8 cellular contexts compared by ENCODE assay signal in the genomic region with DNA sequence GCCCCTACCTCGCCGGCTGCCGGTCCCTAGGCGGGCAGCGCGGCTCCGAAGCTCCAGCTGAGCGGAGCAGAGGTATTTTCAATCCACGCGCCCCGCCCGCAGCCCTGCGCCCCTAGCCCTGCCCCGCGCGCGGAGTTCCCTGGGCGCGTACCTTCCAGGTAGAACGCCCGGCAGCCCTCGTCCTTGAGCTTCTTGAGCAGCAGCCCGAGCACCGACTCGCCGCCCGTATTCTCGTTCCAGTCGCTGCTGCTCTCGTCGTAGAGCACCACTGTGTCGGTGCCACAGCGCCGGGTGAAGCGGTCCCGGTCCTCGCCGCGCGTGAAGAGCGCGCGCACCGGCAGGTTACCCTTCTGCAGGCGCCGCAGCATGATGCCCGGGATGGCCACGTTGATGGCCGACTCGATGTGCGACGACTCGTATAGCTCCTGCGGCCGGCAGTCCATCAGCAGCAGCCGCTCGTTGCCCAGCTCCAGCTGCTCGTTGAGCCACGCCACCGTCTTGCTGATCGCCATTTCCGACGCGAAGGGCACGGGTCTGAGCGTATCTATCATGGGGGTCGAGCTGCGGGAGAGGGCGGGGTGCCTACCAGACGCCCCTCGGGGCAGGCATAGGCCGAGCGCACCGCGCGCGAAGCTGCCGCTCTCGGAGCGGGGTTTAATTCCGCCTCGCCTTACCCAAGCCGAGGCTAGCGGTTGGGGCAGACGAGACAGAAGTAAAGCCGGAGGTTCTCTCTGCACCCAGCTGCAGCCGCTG. TPM values are rescaled to one million over a fixed set of nuclear protein-coding genes. Genes with fewer than 3 reads are reported as not detected.
DNase-seq lines count a peak whose midpoint lies in the region; ATAC-seq and TF ChIP-seq lines count a peak whose summit lies in the region.

No MANE protein-coding gene starts in this region.

- H3K36me3 Mint-ChIP-seq in central memory CD8-positive, alpha-beta T cell (ENCODE audit: insufficient read depth): peaks cover 17% of the 10 kb centered on the region
- H3K36me3 Mint-ChIP-seq in stimulated activated naive B cell treated with anti-CD40 and anti-IgM and Interleukin-4, amounts not matched to agents 10 μg/mL and 1 μg/mL and 100 μg/mL, for 72 hours: peaks cover 2 to 5% of the 10 kb centered on the region in 2 donors

- intact Hi-C loops in right lobe of liver (cut with DNase I): loop anchor here in 1 of 2 donors (5.0 kb wide), 1 partner anchor 184 kb away; no protein-coding TSS in a partner anchor

- no peaks in the 10 kb centered on the region for H3K27me3 ChIP-seq in right lobe of liver

- TF ChIP-seq POLR2A in right lobe of liver (IDR thresholded peaks at IDR 0.05): no peak

- WGBS in right lobe of liver (ENCODE audit: insufficient coverage, low coverage, low lambda C conversion rate, missing lambda C conversion rate): 0% methylated on average over 11 of the region's 87 CpGs

- DNase-seq in NCI-H2227 (lab: John Stamatoyannopoulos, UW; ENCODE audit: unreplicated experiment) (peak; percentile 77), NCI-H2227 treated with DMSO at 0.1 percent for 48 hours (lab: John Stamatoyannopoulos, UW) (no peak), right lobe of liver (peak; percentile 55 to 70 (median 62)), NCI-H2196 (lab: John Stamatoyannopoulos, UW; ENCODE audit: unreplicated experiment) (no peak)
- DNase-seq in central memory CD8-positive, alpha-beta T cell (ENCODE audit: low spot score in 2 of 2): peak in 1 of 2 donors; percentile 24
- no peak for DNase-seq in stimulated activated naive B cell treated with anti-CD40 and anti-IgM and Interleukin-4, amounts not matched to agents 10 μg/mL and 1 μg/mL and 100 μg/mL, for 72 hours

- peak overlapping the region; percentile 87 to 88 (median 88) for H3K4me3 ChIP-seq in right lobe of liver

- peaks cover 0 to 39% (median 16%) of the 10 kb centered on the region in 4 donors for H3K4me1 ChIP-seq in right lobe of liver

- peak overlapping the region; percentile 89 for H3K27ac Mint-ChIP-seq in central memory CD8-positive, alpha-beta T cell (ENCODE audit: low read depth)
- peak overlapping the region; percentile 91 for H3K27ac Mint-ChIP-seq in stimulated activated naive B cell treated with anti-CD40 and anti-IgM and Interleukin-4, amounts not matched to agents 10 μg/mL and 1 μg/mL and 100 μg/mL, for 72 hours

- peaks cover 0 to 12% (median 0%) of the 10 kb centered on the region in 4 donors for H3K36me3 ChIP-seq in right lobe of liver

- no peaks in the 10 kb centered on the region for H3K9me3 Mint-ChIP-seq in central memory CD8-positive, alpha-beta T cell
- H3K9me3 Mint-ChIP-seq in stimulated activated naive B cell treated with anti-CD40 and anti-IgM and Interleukin-4, amounts not matched to agents 10 μg/mL and 1 μg/mL and 100 μg/mL, for 72 hours: no peaks in the 10 kb centered on the region

- H3K27ac ChIP-seq in VCaP: peak overlapping the region; percentile 98
- peak overlapping the region; percentile 95 to 99 (median 98) for H3K27ac ChIP-seq in right lobe of liver

- H3K4me3 Mint-ChIP-seq in central memory CD8-positive, alpha-beta T cell: peak overlapping the region; percentile 81
- peak overlapping the region; percentile 98 to 100 for H3K4me3 Mint-ChIP-seq in stimulated activated naive B cell treated with anti-CD40 and anti-IgM and Interleukin-4, amounts not matched to agents 10 μg/mL and 1 μg/mL and 100 μg/mL, for 72 hours

- no peak for TF ChIP-seq CTCF in VCaP (conservative IDR thresholded peaks at IDR 0.05)
- TF ChIP-seq CTCF in right lobe of liver (IDR thresholded peaks at IDR 0.05): no peak

- no peaks in the 10 kb centered on the region for H3K9me3 ChIP-seq in right lobe of liver

- no peaks in the 10 kb centered on the region for H3K27me3 Mint-ChIP-seq in central memory CD8-positive, alpha-beta T cell
- H3K27me3 Mint-ChIP-seq in stimulated activated naive B cell treated with anti-CD40 and anti-IgM and Interleukin-4, amounts not matched to agents 10 μg/mL and 1 μg/mL and 100 μg/mL, for 72 hours: no peaks in the 10 kb centered on the region

- peak; percentile 27 for ATAC-seq in HG03520 (IDR thresholded peaks at IDR 0.05; ENCODE audit: unreplicated experiment)
- peak; percentile 31 for ATAC-seq in central memory CD8-positive, alpha-beta T cell (replicated peaks; ENCODE audit: extremely low read depth, poor library complexity, severe bottlenecking)
- peak in 3 of 4 donors; percentile 0 for ATAC-seq in right lobe of liver
- peak; percentile 25 to 29 for ATAC-seq in stimulated activated naive B cell treated with anti-CD40 and anti-IgM and Interleukin-4, amounts not matched to agents 10 μg/mL and 1 μg/mL and 100 μg/mL, for 72 hours (replicated peaks)

- peaks cover 53% of the 10 kb centered on the region for H3K4me1 Mint-ChIP-seq in central memory CD8-positive, alpha-beta T cell
- H3K4me1 Mint-ChIP-seq in stimulated activated naive B cell treated with anti-CD40 and anti-IgM and Interleukin-4, amounts not matched to agents 10 μg/mL and 1 μg/mL and 100 μg/mL, for 72 hours: peaks cover 50 to 71% of the 10 kb centered on the region in 2 donors

RNA-seq across cellular contexts. Expression of a gene that starts 0.6 kb away (rescaled TPM):
- 100 to 1,000 TPM in 2 of 6 experiments, 10 to 100 TPM in 4; 24.3 to 139 (median 50.4) TPM for total RNA-seq in right lobe of liver

Comparison
In these comparisons a context has a peak if more than half of its experiments do, and no peak if none do; other contexts are left out.
1. DNase-seq: peak in NCI-H2227 (single experiment) and right lobe of liver (3 of 3); none in NCI-H2227 treated with DMSO at 0.1 percent for 48 hours (single experiment), stimulated activated naive B cell treated with anti-CD40 and anti-IgM and Interleukin-4, amounts not matched to agents 10 μg/mL and 1 μg/mL and 100 μg/mL, for 72 hours (single experiment) and NCI-H2196 (single experiment).
2. Peak in every context shown above with its lines, with median percentiles within 50 percentile points of each other: ATAC-seq.